In the genomic region with DNA sequence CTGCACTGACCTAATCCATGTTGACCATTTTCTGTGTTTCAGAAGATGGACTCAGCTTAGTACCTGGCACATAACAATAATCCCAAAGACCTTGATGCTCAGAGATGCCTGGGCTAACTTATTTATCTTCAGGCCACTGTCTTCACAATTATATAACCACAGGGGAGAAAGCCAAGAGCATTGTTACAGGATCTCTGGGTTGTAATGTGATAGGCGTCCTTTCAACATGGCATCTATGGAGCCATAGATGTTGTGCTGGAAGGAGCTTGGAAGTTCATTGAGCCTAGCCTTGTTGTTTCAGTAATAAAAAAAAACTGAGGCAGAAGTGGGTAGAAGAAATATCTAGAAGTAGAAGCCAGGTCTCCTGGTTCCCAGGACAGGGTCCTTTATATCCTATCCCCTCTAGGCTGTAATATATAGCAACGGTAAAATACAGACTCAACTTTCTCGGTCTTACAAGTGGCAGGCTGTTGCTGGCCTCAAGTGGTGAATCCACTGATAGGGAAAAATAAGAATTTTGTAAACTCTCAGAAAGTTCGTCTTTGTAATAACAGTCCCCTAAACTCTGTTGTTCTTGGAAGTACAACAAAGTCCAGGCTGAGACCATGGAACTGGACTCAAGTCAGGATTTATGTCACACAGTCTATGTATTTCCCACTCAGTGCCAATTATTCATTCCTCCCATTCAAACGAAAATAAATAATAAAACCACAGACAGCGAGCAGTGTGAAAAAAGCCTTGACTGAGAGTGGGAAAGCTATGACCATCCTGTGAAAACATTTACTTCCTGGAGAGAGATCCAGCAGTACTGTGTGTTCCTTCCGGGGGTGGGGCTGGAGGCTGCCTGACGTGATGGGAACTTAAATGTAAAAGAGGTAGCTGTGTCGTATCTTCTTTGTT, we compare ENCODE assay signal across 8 cellular contexts.
DNase-seq lines count a peak whose midpoint lies in the region; ATAC-seq and TF ChIP-seq lines count a peak whose summit lies in the region.

No MANE protein-coding gene starts in this region.

- H3K4me1 ChIP-seq in PC-3 (ENCODE audit: insufficient read depth, low read length) (peaks cover 9% of the 10 kb centered on the region), fibroblast of lung (ENCODE audit: control insufficient read depth, extremely low read depth, insufficient read depth, low read length) (no peaks in the 10 kb centered on the region)

- POLR2A ChIA-PET in PC-3 (lab: Charles Lee; ENCODE audit: unreplicated experiment): interaction anchor here (0.6 kb wide), 2 partner anchors 536 to 1534 kb away, joined by 4 to 6 read pairs; no protein-coding TSS in a partner anchor

- CTCF ChIA-PET in PC-3 (lab: Charles Lee): interaction anchor here (0.6 kb wide), 1 partner anchor 981 kb away, joined by 4 read pairs; no protein-coding TSS in a partner anchor

- H3K36me3 Mint-ChIP-seq in nephron progenitor cell (ENCODE audit: low read depth): no peaks in the 10 kb centered on the region

- peak; percentile 99 for ATAC-seq in PC-3
- ATAC-seq in HG03442 (IDR thresholded peaks at IDR 0.05; ENCODE audit: unreplicated experiment): no peak
- no peak for ATAC-seq in GM19324 (IDR thresholded peaks at IDR 0.05; ENCODE audit: low FRiP score, unreplicated experiment)

- no peaks in the 10 kb centered on the region for H3K36me3 ChIP-seq in PC-3 (ENCODE audit: low read depth, low read length)
- no peaks in the 10 kb centered on the region for H3K36me3 ChIP-seq in fibroblast of lung (ENCODE audit: control insufficient read depth, insufficient read depth, low read length)

- DNase-seq in AG09319 (ENCODE audit: extremely low read depth, low read depth) (peak; percentile 16), PC-3 (peak; percentile 76), fibroblast of lung (ENCODE audit: low read depth in 2 of 2) (peak; percentile 96 to 98), nephron progenitor cell (no peak), cortex of kidney (lab: John Stamatoyannopoulos, UW) (no peak)
- DNase-seq in activated CD4-positive, alpha-beta T cell treated with anti-CD3 and anti-CD28 coated beads for 48 hours: no peak

- no peaks in the 10 kb centered on the region for H4K20me1 ChIP-seq in PC-3 (ENCODE audit: low read length)
- H4K20me1 ChIP-seq in fibroblast of lung (ENCODE audit: control insufficient read depth, extremely low read depth, insufficient read depth, low read length): no peaks in the 10 kb centered on the region

- H3K4me3 Mint-ChIP-seq in nephron progenitor cell: no peak overlapping the region

- H2AFZ ChIP-seq in PC-3 (ENCODE audit: low read length): peak overlapping the region; percentile 71
- no peak overlapping the region for H2AFZ ChIP-seq in fibroblast of lung (ENCODE audit: low read length)

- no peaks in the 10 kb centered on the region for H3K9me2 ChIP-seq in PC-3 (replicated peaks; ENCODE audit: low read length)

- BruUV-seq in PC-3 (replicated peaks; lab: Mats Ljungman, UMichigan): TSS peak; percentile 42

- H3K4me2 ChIP-seq in PC-3 (ENCODE audit: low read length) (peak overlapping the region; percentile 46), fibroblast of lung (ENCODE audit: extremely low read depth, insufficient read depth, low read length) (peak overlapping the region; percentile 46)

- H3K27me3 Mint-ChIP-seq in nephron progenitor cell (ENCODE audit: low read depth, poor library complexity): no peaks in the 10 kb centered on the region

- peak overlapping the region; percentile 46 for H3K27ac Mint-ChIP-seq in nephron progenitor cell

- H3K27me3 ChIP-seq in PC-3 (ENCODE audit: low read length): no peaks in the 10 kb centered on the region
- H3K27me3 ChIP-seq in fibroblast of lung (ENCODE audit: control insufficient read depth, insufficient read depth, low read length): peaks cover 5% of the 10 kb centered on the region

- H3K9me3 ChIP-seq in PC-3 (ENCODE audit: low read length) (no peaks in the 10 kb centered on the region), fibroblast of lung (ENCODE audit: control insufficient read depth, insufficient read depth, low read depth, low read length) (no peaks in the 10 kb centered on the region)

- H3K9me3 Mint-ChIP-seq in nephron progenitor cell: no peaks in the 10 kb centered on the region

- H3K4me1 Mint-ChIP-seq in nephron progenitor cell: peaks cover 26% of the 10 kb centered on the region

- H3F3A ChIP-seq in PC-3 (ENCODE audit: low read length, unreplicated experiment): no peaks in the 10 kb centered on the region

- peak overlapping the region; percentile 18; the same call in 1 of the 2 replicates for H3K4me3 ChIP-seq in PC-3 (ENCODE audit: low read length)
- peak overlapping the region in 2 of 4 experiments; percentile 4 to 8 for H3K4me3 ChIP-seq in fibroblast of lung (replicated peaks in 1 of 4; ENCODE audit: control extremely low read depth in 1 of 4, insufficient read depth in 1 of 4, low read depth in 3 of 4, low read length in 4 of 4)

- no peaks in the 10 kb centered on the region for H3K79me2 ChIP-seq in PC-3 (ENCODE audit: low read length)
- no peaks in the 10 kb centered on the region for H3K79me2 ChIP-seq in fibroblast of lung (ENCODE audit: control insufficient read depth, insufficient read depth, low read length)

- no peak for TF ChIP-seq CTCF in AG09319 (IDR thresholded peaks at IDR 0.05; ENCODE audit: low read depth, low read length)
- no peak for TF ChIP-seq CTCF in PC-3 (conservative IDR thresholded peaks at IDR 0.05; ENCODE audit: low read depth, low read length)
- no peak for TF ChIP-seq CTCF in fibroblast of lung (conservative IDR thresholded peaks at IDR 0.05 in 1 of 2, IDR thresholded peaks at IDR 0.05 in 1 of 2; ENCODE audit: low read depth in 1 of 2, low read length in 2 of 2)
- no peak for TF ChIP-seq CTCF in nephron progenitor cell (IDR thresholded peaks at IDR 0.05)

- peak overlapping the region; percentile 7; the same call in 1 of the 2 replicates for H3K9ac ChIP-seq in PC-3 (ENCODE audit: low read length)
- no peak overlapping the region for H3K9ac ChIP-seq in fibroblast of lung (ENCODE audit: insufficient read depth, low read length)

- H3K27ac ChIP-seq in PC-3 (ENCODE audit: low read length) (peak overlapping the region; percentile 55), fibroblast of lung (ENCODE audit: insufficient read depth, low read length) (no peak overlapping the region)

- intact Hi-C loops in PC-3 (cut with micrococcal nuclease): no loop called here

Comparison
In these comparisons a context has a peak if more than half of its experiments do, and no peak if none do; other contexts are left out.
1. DNase-seq: peak in AG09319 (single experiment), PC-3 (single experiment) and fibroblast of lung (2 of 2); none in nephron progenitor cell (single experiment), cortex of kidney (single experiment) and activated CD4-positive, alpha-beta T cell treated with anti-CD3 and anti-CD28 coated beads for 48 hours (single experiment).